ENCODE assay signal across 8 cellular contexts in genomic region chr1:180631766-180632325, GRCh38.
DNase-seq lines count a peak whose midpoint lies in the region; ATAC-seq and TF ChIP-seq lines count a peak whose summit lies in the region.

XPR1 (plus strand) TSS chr1:180632022; CDS start chr1:180632202, 180 bp downstream.

- TF ChIP-seq CTCF in AG10803 (conservative IDR thresholded peaks at IDR 0.05; ENCODE audit: low read length) = peak; percentile 43

- peak; percentile 99 for DNase-seq in AG10803 (ENCODE audit: low read depth)
- peak; percentile 98 for DNase-seq in NCI-H345 treated with DMSO at 0.1 percent for 48 hours (lab: John Stamatoyannopoulos, UW; ENCODE audit: unreplicated experiment)
- DNase-seq in activated CD4-positive, CD25-positive, alpha-beta regulatory T cell (lab: John Stamatoyannopoulos, UW) = peak; percentile 92 to 97 (median 95)
- DNase-seq in central memory CD4-positive, alpha-beta T cell = peak; percentile 95
- DNase-seq in iris pigment epithelial cell (ENCODE audit: low read depth) = peak; percentile 99
- DNase-seq in stimulated activated CD4-positive, alpha-beta T cell treated with anti-CD3 and anti-CD28 coated beads, Interleukin-12 subunit alpha, Interleukin-12 subunit beta, amount 100 ng/mL, for 4 hours = peak; percentile 98

- peak; percentile 97 for ATAC-seq in GM19023 (IDR thresholded peaks at IDR 0.05; ENCODE audit: unreplicated experiment)
- ATAC-seq in HG03280 (IDR thresholded peaks at IDR 0.05; ENCODE audit: unreplicated experiment) = peak; percentile 99

- H3K4me3 ChIP-seq in AG10803 (ENCODE audit: low read length) = peak within 1 kb of the TSS; percentile 92

Comparison
In these comparisons a context has a peak if more than half of its experiments do, and no peak if none do; other contexts are left out.
1. Peak in every context shown above with its lines: DNase-seq, ATAC-seq and H3K4me3 ChIP-seq.